ENCODE assay signal across 17 cellular contexts in genomic region chr20:64177787-64178186, GRCh38. TPM values are rescaled to one million over a fixed set of nuclear protein-coding genes. Genes with fewer than 3 reads are reported as not detected.
DNase-seq lines count a peak whose midpoint lies in the region; ATAC-seq, FAIRE-seq and TF ChIP-seq lines count a peak whose summit lies in the region.
"Had no signal": no experiment of that assay in that cellular context is flagged by ENCODE, and none has a peak within 500 bp of the region (broad histone marks: within the 10 kb centered on the region; RNA-seq: fewer than 3 reads in every experiment).

No MANE protein-coding gene starts in this region.

- H3K36me3 ChIP-seq in H7 (replicated peaks; ENCODE audit: control insufficient read depth, insufficient read depth, low read length): no peaks in the 10 kb centered on the region
- H3K36me3 ChIP-seq in neural cell (ENCODE audit: insufficient read depth, low read length): peaks cover 14% of the 10 kb centered on the region

- no peak overlapping the region for H3K4me3 ChIP-seq in H7 (ENCODE audit: insufficient read depth, low read depth, low read length)
- H3K4me3 ChIP-seq in neural cell (ENCODE audit: low read length): peak overlapping the region; percentile 51
- H3K4me3 ChIP-seq: GM12878 had no signal

- no peak for TF ChIP-seq RAD21 in neural cell (conservative IDR thresholded peaks at IDR 0.05)

- no peaks in the 10 kb centered on the region for H3K9me3 ChIP-seq in neural cell (ENCODE audit: low read length)

- CTCF ChIA-PET in WTC11 (lab: Charles Lee): interaction anchor here (0.9 to 1.5 kb wide), 4 partner anchors 11 to 46 kb away, joined by 3 to 8 read pairs (median 4); no protein-coding TSS in a partner anchor

- peak overlapping the region; percentile 67 for H3K27ac ChIP-seq in neural cell (ENCODE audit: low read length)

- no peak for TF ChIP-seq POLR2A in GM12892 (IDR thresholded peaks at IDR 0.05; ENCODE audit: low read depth, low read length)

- H3K9me2 ChIP-seq in neural cell (ENCODE audit: insufficient read depth, low read length): no peaks in the 10 kb centered on the region

- ATAC-seq in WTC11 (no peak), GM21825 (IDR thresholded peaks at IDR 0.05; ENCODE audit: unreplicated experiment) (no peak)
- ATAC-seq: GM12878, HepG2 had no signal

- no peak for TF ChIP-seq EP300 in neural cell (conservative IDR thresholded peaks at IDR 0.05; ENCODE audit: poor library complexity, severe bottlenecking)

- H3K4me3 Mint-ChIP-seq in WTC11: peak overlapping the region; percentile 12; the same call in 1 of the 2 replicates
- H3K4me3 Mint-ChIP-seq: B cell; CD4-positive, alpha-beta memory T cell; HFFc6 had no signal

- no peak for TF ChIP-seq CTCF in WTC11 (IDR thresholded peaks at IDR 0.05)
- TF ChIP-seq CTCF in neural cell (IDR thresholded peaks at IDR 0.05; ENCODE audit: poor library complexity, severe bottlenecking): no peak

- H3K4me1 Mint-ChIP-seq in WTC11: peaks cover 20% of the 10 kb centered on the region
- H3K4me1 Mint-ChIP-seq: B cell had no signal

- peaks cover 30% of the 10 kb centered on the region for H3K27me3 Mint-ChIP-seq in WTC11 (ENCODE audit: low read depth)

- peaks cover 9% of the 10 kb centered on the region for H4K20me1 ChIP-seq in neural cell (ENCODE audit: insufficient read depth)

- DNase-seq in H7: peak; percentile 53
- no peak for DNase-seq in WTC11 (ENCODE audit: low spot score)
- no peak for DNase-seq in NCI-H1417 treated with DMSO at 0.1 percent for 48 hours (lab: John Stamatoyannopoulos, UW)
- DNase-seq in GM12892 (ENCODE audit: insufficient read length): no peak
- DNase-seq in KG1 (lab: John Stamatoyannopoulos, UW): no peak
- DNase-seq: C1 segment of cervical spinal cord; CD4-positive, alpha-beta memory T cell; DMS79; GOT3; HCEC 1CT; HFFc6 had no signal

- POLR2A ChIA-PET in WTC11 (lab: Charles Lee): no interaction called here

- FAIRE-seq in GM12892 (lab: Jason Lieb, UNC): no peak
- FAIRE-seq: A204.1, GM12878, HepG2 had no signal

- H3K27me3 ChIP-seq in H7 (ENCODE audit: control insufficient read depth, insufficient read depth, low read length): peaks cover 6% of the 10 kb centered on the region; the same call in 1 of the 2 replicates
- H3K27me3 ChIP-seq in neural cell (ENCODE audit: insufficient read depth, low read depth, low read length): no peaks in the 10 kb centered on the region

- H3K79me2 ChIP-seq in neural cell (replicated peaks; ENCODE audit: insufficient read depth, low read length): peaks cover 54% of the 10 kb centered on the region

- H3K9ac ChIP-seq in neural cell (ENCODE audit: low read length): no peak overlapping the region

- no peak overlapping the region for H2AFZ ChIP-seq in neural cell (ENCODE audit: low read depth, low read length)

- H3K4me2 ChIP-seq in neural cell (ENCODE audit: low read length): no peak overlapping the region

- H3K36me3 Mint-ChIP-seq in WTC11: peaks cover 4% of the 10 kb centered on the region
- H3K36me3 Mint-ChIP-seq: CD4-positive, alpha-beta memory T cell had no signal

- H3K9me3 Mint-ChIP-seq in WTC11: peaks cover 15% of the 10 kb centered on the region
- H3K9me3 Mint-ChIP-seq: CD4-positive, alpha-beta memory T cell; HFFc6 had no signal

- H3F3A ChIP-seq in neural cell (ENCODE audit: insufficient read depth, low read length, poor library complexity, severe bottlenecking): no peaks in the 10 kb centered on the region

- H3K27ac Mint-ChIP-seq in WTC11: no peak overlapping the region
- H3K27ac Mint-ChIP-seq: B cell; CD4-positive, alpha-beta memory T cell; HFFc6 had no signal

TF ChIP-seq in WTC11, 78 proteins besides CTCF, POLR2A, EP300 and RAD21 (continues in another document):
- TF ChIP-seq ERG (CRISPR knock-in tag; IDR thresholded peaks at IDR 0.05): no peak
- TF ChIP-seq AR (CRISPR knock-in tag; IDR thresholded peaks at IDR 0.05): no peak
- TF ChIP-seq KAT7 (CRISPR knock-in tag; IDR thresholded peaks at IDR 0.05; ENCODE audit: borderline replicate concordance): no peak
- TF ChIP-seq ESRRA (CRISPR knock-in tag; IDR thresholded peaks at IDR 0.05; ENCODE audit: borderline replicate concordance): no peak
- TF ChIP-seq RORB (CRISPR knock-in tag; IDR thresholded peaks at IDR 0.05): no peak
- no peak for TF ChIP-seq GRHL2 (CRISPR knock-in tag; IDR thresholded peaks at IDR 0.05; ENCODE audit: insufficient replicate concordance, severe bottlenecking)
- TF ChIP-seq ZNF671 (CRISPR knock-in tag; IDR thresholded peaks at IDR 0.05): no peak

TF ChIP-seq in neural cell, 6 proteins besides CTCF, POLR2A, EP300 and RAD21:
- no peak for TF ChIP-seq EZH2 (IDR thresholded peaks at IDR 0.05; ENCODE audit: borderline replicate concordance, insufficient read depth, low read length, poor library complexity, severe bottlenecking)
- TF ChIP-seq REST (IDR thresholded peaks at IDR 0.05; ENCODE audit: borderline replicate concordance): no peak
- TF ChIP-seq TAF1 (IDR thresholded peaks at IDR 0.05; ENCODE audit: low read depth): no peak
- TF ChIP-seq MXI1 (conservative IDR thresholded peaks at IDR 0.05; ENCODE audit: poor library complexity, severe bottlenecking): no peak
- no peak for TF ChIP-seq POLR2AphosphoS5 (IDR thresholded peaks at IDR 0.05)
- TF ChIP-seq SMC3 (conservative IDR thresholded peaks at IDR 0.05; ENCODE audit: poor library complexity): no peak

RNA-seq across cellular contexts. Expression of gene MYT1, which starts 13.5 kb away (rescaled TPM):
- 0.69 and 2.1 TPM in 2 replicates for total RNA-seq in H7 (2014; rRNA removed; shearing (Covaris generic))
- 1.9 to 4.3 TPM (median 2.0 TPM) in 3 replicates for total RNA-seq in WTC11 (2021)
- polyA plus RNA-seq in neural cell: 35.8 and 42.4 TPM in 2 replicates
- 79.8 and 80.8 TPM in 2 replicates for polyA minus RNA-seq in neural cell
- polyA plus RNA-seq in GM12892 (2012; ENCODE audit: missing spikeins): not detected
- total RNA-seq: CD4-positive, alpha-beta memory T cell; GM12878; HFFc6 had no signal
- polyA plus RNA-seq: CD4-positive, alpha-beta memory T cell had no signal
